ENCODE assay signal across 20 cellular contexts in genomic region chr20:36104244-36104643, GRCh38. TPM values are rescaled to one million over a fixed set of nuclear protein-coding genes. Genes with fewer than 3 reads are reported as not detected.
A peak's percentile ranks its signal among the peaks of the same experiment; 100 is the strongest.
DNase-seq lines count a peak whose midpoint lies in the region; ATAC-seq and TF ChIP-seq lines count a peak whose summit lies in the region.
"Had no signal": no experiment of that assay in that cellular context is flagged by ENCODE, and none has a peak within 500 bp of the region (broad histone marks: within the 10 kb centered on the region; RNA-seq: fewer than 3 reads in every experiment).

No MANE protein-coding gene starts in this region.

- intact Hi-C loops in left ventricle myocardium superior (cut with micrococcal nuclease) (no loop called here), cardiac septum (cut with DNase I) (no loop called here), colonic mucosa (cut with DNase I) (no loop called here), transverse colon (cut with DNase I; ENCODE audit: low total_unique reads) (no loop called here)

- H3K36me3 ChIP-seq in colonic mucosa (no peaks in the 10 kb centered on the region), transverse colon (no peaks in the 10 kb centered on the region)

- TF ChIP-seq POLR2A in transverse colon (IDR thresholded peaks at IDR 0.05), result no peak

- DNase-seq in left ventricle myocardium superior (no peak), cardiac septum (ENCODE audit: low spot score) (no peak), colonic mucosa (no peak), nephron progenitor cell (no peak), transverse colon (no peak), NCI-H2029 (lab: John Stamatoyannopoulos, UW) (no peak), NOMO-1 treated with dmso at 0.1 percent for 144 hours (lab: John Stamatoyannopoulos, UW; ENCODE audit: unreplicated experiment) (no peak)
- DNase-seq: DMS79, H7, HFFc6, KG1, NCI-H1092 treated with DMSO at 0.1 percent for 48 hours, NCI-H1436 treated with DMSO at 0.1 percent for 48 hours, NCI-H1930, NCI-H2227 treated with DMSO at 0.1 percent for 48 hours, NCI-H510A had no signal

- no peak for TF ChIP-seq CTCF in colonic mucosa (IDR thresholded peaks at IDR 0.05)
- no peak for TF ChIP-seq CTCF in nephron progenitor cell (IDR thresholded peaks at IDR 0.05)
- TF ChIP-seq CTCF in transverse colon (IDR thresholded peaks at IDR 0.05), result no peak

- no peaks in the 10 kb centered on the region for H3K9me3 Mint-ChIP-seq in nephron progenitor cell
- H3K9me3 Mint-ChIP-seq: CD14-positive monocyte, HFFc6 had no signal

- H3K27me3 Mint-ChIP-seq in nephron progenitor cell (ENCODE audit: low read depth, poor library complexity), result peaks cover 10% of the 10 kb centered on the region
- H3K27me3 Mint-ChIP-seq: B cell had no signal

- no peaks in the 10 kb centered on the region for H3K9me3 ChIP-seq in colonic mucosa
- no peaks in the 10 kb centered on the region for H3K9me3 ChIP-seq in transverse colon

- 72% methylated on average over 7 of the region's 7 CpGs; no CpG with 5 or more reads in 1 of the 2 donors for WGBS in transverse colon (ENCODE audit: low coverage in 1 of 2), 2 donors

- H3K4me1 ChIP-seq in colonic mucosa, result peaks cover 6% of the 10 kb centered on the region
- H3K4me1 ChIP-seq in transverse colon, result peaks cover 15 to 59% (median 29%) of the 10 kb centered on the region in 4 donors

- H3K27ac ChIP-seq in colonic mucosa (no peak overlapping the region), transverse colon (peak overlapping the region; percentile 78 to 83 (median 82))

- no peak overlapping the region for H3K4me3 Mint-ChIP-seq in nephron progenitor cell
- H3K4me3 Mint-ChIP-seq: B cell, CD14-positive monocyte, HFFc6 had no signal

- no peak for TF ChIP-seq EP300 in transverse colon (IDR thresholded peaks at IDR 0.05; ENCODE audit: low read depth)

- no peaks in the 10 kb centered on the region for H3K36me3 Mint-ChIP-seq in nephron progenitor cell (ENCODE audit: low read depth)
- H3K36me3 Mint-ChIP-seq: CD14-positive monocyte had no signal

- in situ Hi-C loops in transverse colon (cut with MboI; ENCODE audit: low pct_ligation_motif_present in 1 of 4, low pct_unique_long_range_greater_than_20kb in 1 of 4, low sequenced_read_pairs in 3 of 4), result no loop called here

- peak overlapping the region; percentile 33 for H3K27ac Mint-ChIP-seq in nephron progenitor cell
- H3K27ac Mint-ChIP-seq: B cell, CD14-positive monocyte, HFFc6 had no signal

- H3K4me1 Mint-ChIP-seq in nephron progenitor cell, result peaks cover 25% of the 10 kb centered on the region

- no peak overlapping the region for H3K4me3 ChIP-seq in colonic mucosa
- H3K4me3 ChIP-seq in transverse colon, result no peak overlapping the region

- peak overlapping the region; percentile 6 to 68 for H3K9ac ChIP-seq in colonic mucosa (ENCODE audit: low read depth in 2 of 2, low read length in 2 of 2)

- ATAC-seq in left ventricle myocardium superior (peak; percentile 32), GM18858 (IDR thresholded peaks at IDR 0.05; ENCODE audit: unreplicated experiment) (no peak)
- ATAC-seq: Panc1 had no signal

- no peaks in the 10 kb centered on the region for H3K27me3 ChIP-seq in colonic mucosa
- no peaks in the 10 kb centered on the region for H3K27me3 ChIP-seq in transverse colon

RNA-seq across cellular contexts. Expression of gene EPB41L1, which starts 50.3 kb away (rescaled TPM):
- total RNA-seq in left ventricle myocardium superior (19.6 TPM), cardiac septum (21.8 TPM), colonic mucosa (10 to 100 TPM; 40.3 to 59.2 TPM), transverse colon (100 to 1,000 TPM in 1 of 4 donors, 10 to 100 TPM in 3; 36.4 to 167 (median 79.4) TPM)
